Comparison of ENCODE assay signal across 8 cellular contexts in genomic region chr13:108176685-108177274, GRCh38. TPM values are rescaled to one million over a fixed set of nuclear protein-coding genes. Genes with fewer than 3 reads are reported as not detected.
DNase-seq lines count a peak whose midpoint lies in the region; ATAC-seq, FAIRE-seq and TF ChIP-seq lines count a peak whose summit lies in the region.

No MANE protein-coding gene starts in this region.

- H3K9me2 ChIP-seq in DOHH2 (replicated peaks; ENCODE audit: control insufficient read depth, low read length) (no peaks in the 10 kb centered on the region), SU-DHL-6 (replicated peaks; ENCODE audit: insufficient read depth, low read length) (no peaks in the 10 kb centered on the region)

- H3K4me1 ChIP-seq in DOHH2 (ENCODE audit: control insufficient read depth, low read length) (peaks cover 5% of the 10 kb centered on the region), liver (ENCODE audit: control insufficient read depth in 4 of 4, insufficient read depth in 4 of 4, low read length in 3 of 4) (no peaks in the 10 kb centered on the region)

- no peaks in the 10 kb centered on the region for H3K9me3 ChIP-seq in DOHH2 (ENCODE audit: control insufficient read depth, insufficient read depth, low read length)
- no peaks in the 10 kb centered on the region for H3K9me3 ChIP-seq in SU-DHL-6 (ENCODE audit: insufficient read depth, low read length)
- peaks cover 0 to 4% (median 1%) of the 10 kb centered on the region in 4 donors for H3K9me3 ChIP-seq in liver (ENCODE audit: control insufficient read depth in 4 of 4, low read length in 3 of 4)

- H3K9ac ChIP-seq in SU-DHL-6 (ENCODE audit: low read length) (no peak overlapping the region), liver (ENCODE audit: low read depth in 1 of 2, low read length in 2 of 2) (no peak overlapping the region)

- 60% methylated on average over 8 of the region's 8 CpGs for WGBS in liver

- TF ChIP-seq CTCF in DOHH2 (IDR thresholded peaks at IDR 0.05; ENCODE audit: low read depth, low read length, poor library complexity, severe bottlenecking) (peak; percentile 65), SU-DHL-6 (IDR thresholded peaks at IDR 0.05; ENCODE audit: insufficient read depth, low read length, poor library complexity, severe bottlenecking) (peak; percentile 33), liver (IDR thresholded peaks at IDR 0.05; ENCODE audit: low read depth, low read length, missing input control) (peak; percentile 28)

- H3K4me3 ChIP-seq in DOHH2 (ENCODE audit: low read length) = no peak overlapping the region
- H3K4me3 ChIP-seq in SU-DHL-6 (ENCODE audit: insufficient read depth, low read length, poor library complexity, severe bottlenecking) = no peak overlapping the region
- H3K4me3 ChIP-seq in liver (ENCODE audit: low read depth in 1 of 3, low read length in 3 of 3) = no peak overlapping the region

- FAIRE-seq in H54 (lab: Jason Lieb, UNC) = peak; percentile 75

- H3F3A ChIP-seq in DOHH2 (ENCODE audit: control insufficient read depth, insufficient read depth) (no peaks in the 10 kb centered on the region), SU-DHL-6 (ENCODE audit: insufficient read depth) (no peaks in the 10 kb centered on the region)

- no peak overlapping the region for H3K4me2 ChIP-seq in DOHH2 (ENCODE audit: low read length)
- no peak overlapping the region for H3K4me2 ChIP-seq in SU-DHL-6 (ENCODE audit: low read depth, low read length, poor library complexity, severe bottlenecking)

- no peak for ATAC-seq in HG03457 (IDR thresholded peaks at IDR 0.05; ENCODE audit: unreplicated experiment)
- no peak for ATAC-seq in HG02938 (IDR thresholded peaks at IDR 0.05; ENCODE audit: unreplicated experiment)

- no peak overlapping the region for H3K27ac ChIP-seq in DOHH2 (ENCODE audit: low read depth, low read length)
- H3K27ac ChIP-seq in SU-DHL-6 (ENCODE audit: low read depth, low read length) = no peak overlapping the region
- no peak overlapping the region for H3K27ac ChIP-seq in liver (ENCODE audit: low read depth in 1 of 2, low read length in 2 of 2)

- H4K20me1 ChIP-seq in DOHH2 (ENCODE audit: control insufficient read depth, insufficient read depth, low read depth, low read length) (no peaks in the 10 kb centered on the region), SU-DHL-6 (ENCODE audit: low read depth, low read length) (no peaks in the 10 kb centered on the region)

- H3K79me2 ChIP-seq in DOHH2 (ENCODE audit: control insufficient read depth, low read length) (no peaks in the 10 kb centered on the region), SU-DHL-6 (ENCODE audit: insufficient read depth, low read length) (no peaks in the 10 kb centered on the region)

- H2AFZ ChIP-seq in SU-DHL-6 (ENCODE audit: low read depth, low read length, severe bottlenecking) = no peak overlapping the region

- DNase-seq in H54 (ENCODE audit: insufficient read length, low spot score) (peak; percentile 45), amniotic epithelial cell (ENCODE audit: low read depth) (peak; percentile 23), superior temporal gyrus (ENCODE audit: extremely low spot score) (peak; percentile 46)

- H3K27me3 ChIP-seq in DOHH2 (ENCODE audit: control insufficient read depth, low read length) (no peaks in the 10 kb centered on the region), SU-DHL-6 (ENCODE audit: low read length) (no peaks in the 10 kb centered on the region), liver (ENCODE audit: control insufficient read depth in 4 of 4, insufficient read depth in 4 of 4, low read length in 3 of 4) (no peaks in the 10 kb centered on the region)

- TF ChIP-seq RAD21 in liver (IDR thresholded peaks at IDR 0.05) = peak; percentile 17 to 63

- no peaks in the 10 kb centered on the region for H3K36me3 ChIP-seq in DOHH2 (ENCODE audit: control insufficient read depth, low read length)
- no peaks in the 10 kb centered on the region for H3K36me3 ChIP-seq in SU-DHL-6 (ENCODE audit: low read length)
- no peaks in the 10 kb centered on the region for H3K36me3 ChIP-seq in liver (ENCODE audit: control insufficient read depth in 4 of 4, insufficient read depth in 3 of 4, low read depth in 1 of 4, low read length in 3 of 4)

- no peak for TF ChIP-seq POLR2A in H54 (IDR thresholded peaks at IDR 0.05; ENCODE audit: low read depth, low read length)

TF ChIP-seq in liver, 16 proteins besides CTCF, POLR2A, EP300 and RAD21:
- TF ChIP-seq FOXA1 (IDR thresholded peaks at IDR 0.05) (no peak), MAX (IDR thresholded peaks at IDR 0.05) (no peak), YY1 (IDR thresholded peaks at IDR 0.05) (no peak), SP1 (IDR thresholded peaks at IDR 0.05) (no peak), HNF4G (IDR thresholded peaks at IDR 0.05) (no peak), TAF1 (conservative IDR thresholded peaks at IDR 0.05) (no peak), FOXA2 (IDR thresholded peaks at IDR 0.05) (no peak), EGR1 (IDR thresholded peaks at IDR 0.05; ENCODE audit: low read depth in 2 of 2) (no peak), NR2F2 (IDR thresholded peaks at IDR 0.05) (no peak), GABPA (IDR thresholded peaks at IDR 0.05 in 1 of 2, conservative IDR thresholded peaks at IDR 0.05 in 1 of 2) (no peak), JUND (IDR thresholded peaks at IDR 0.05) (no peak), RXRA (IDR thresholded peaks at IDR 0.05) (no peak), REST (IDR thresholded peaks at IDR 0.05) (no peak)
- TF ChIP-seq, protein P1, sequence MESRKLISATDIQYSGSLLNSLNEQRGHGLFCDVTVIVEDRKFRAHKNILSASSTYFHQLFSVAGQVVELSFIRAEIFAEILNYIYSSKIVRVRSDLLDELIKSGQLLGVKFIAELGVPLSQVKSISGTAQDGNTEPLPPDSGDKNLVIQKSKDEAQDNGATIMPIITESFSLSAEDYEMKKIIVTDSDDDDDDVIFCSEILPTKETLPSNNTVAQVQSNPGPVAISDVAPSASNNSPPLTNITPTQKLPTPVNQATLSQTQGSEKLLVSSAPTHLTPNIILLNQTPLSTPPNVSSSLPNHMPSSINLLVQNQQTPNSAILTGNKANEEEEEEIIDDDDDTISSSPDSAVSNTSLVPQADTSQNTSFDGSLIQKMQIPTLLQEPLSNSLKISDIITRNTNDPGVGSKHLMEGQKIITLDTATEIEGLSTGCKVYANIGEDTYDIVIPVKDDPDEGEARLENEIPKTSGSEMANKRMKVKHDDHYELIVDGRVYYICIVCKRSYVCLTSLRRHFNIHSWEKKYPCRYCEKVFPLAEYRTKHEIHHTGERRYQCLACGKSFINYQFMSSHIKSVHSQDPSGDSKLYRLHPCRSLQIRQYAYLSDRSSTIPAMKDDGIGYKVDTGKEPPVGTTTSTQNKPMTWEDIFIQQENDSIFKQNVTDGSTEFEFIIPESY (IDR thresholded peaks at IDR 0.05) = no peak
- TF ChIP-seq, protein P2, sequence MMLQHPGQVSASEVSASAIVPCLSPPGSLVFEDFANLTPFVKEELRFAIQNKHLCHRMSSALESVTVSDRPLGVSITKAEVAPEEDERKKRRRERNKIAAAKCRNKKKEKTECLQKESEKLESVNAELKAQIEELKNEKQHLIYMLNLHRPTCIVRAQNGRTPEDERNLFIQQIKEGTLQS (IDR thresholded peaks at IDR 0.05) = no peak

RNA-seq across cellular contexts. Expression of gene LIG4, which starts 38.6 kb away (rescaled TPM):
- total RNA-seq in liver = 1 to 10 TPM; 6.2 to 9.5 TPM
- 1 to 10 TPM; 4.3 TPM for polyA plus RNA-seq in liver

RNA-seq across cellular contexts. Expression of gene ABHD13, which starts 41.4 kb away (rescaled TPM):
- 10 to 100 TPM in 1 of 2 donors, 1 to 10 TPM in 1; 7.8 to 10.3 TPM for total RNA-seq in liver
- polyA plus RNA-seq in liver = 1 to 10 TPM; 3.6 to 5.8 TPM
